In genomic region chr13:50382511-50382910, GRCh38 we compare ENCODE assay signal across 22 cellular contexts.
DNase-seq lines count a peak whose midpoint lies in the region; ATAC-seq and TF ChIP-seq lines count a peak whose summit lies in the region.
"Had no signal": no experiment of that assay in that cellular context is flagged by ENCODE, and none has a peak within 500 bp of the region (broad histone marks: within the 10 kb centered on the region; RNA-seq: fewer than 3 reads in every experiment).

No MANE protein-coding gene starts in this region.

- peaks cover 14% of the 10 kb centered on the region for H3K4me1 ChIP-seq in osteoblast (ENCODE audit: insufficient read depth, low read length)
- H3K4me1 ChIP-seq in PC-3 (ENCODE audit: insufficient read depth, low read length) = peaks cover 12% of the 10 kb centered on the region; the same call in 1 of the 2 replicates

- no peaks in the 10 kb centered on the region for H3K9me2 ChIP-seq in PC-3 (replicated peaks; ENCODE audit: low read length)

- H2AFZ ChIP-seq in osteoblast (ENCODE audit: low read length) (no peak overlapping the region), PC-3 (ENCODE audit: low read length) (no peak overlapping the region)

- DNase-seq in osteoblast (ENCODE audit: insufficient read length, low spot score, missing footprints) (peak; percentile 61), sciatic nerve (ENCODE audit: low spot score) (no peak), NCI-H1105 treated with DMSO at 0.1 percent for 48 hours (lab: John Stamatoyannopoulos, UW) (no peak), NCI-H1694 treated with DMSO at 0.1 percent for 48 hours (lab: John Stamatoyannopoulos, UW) (no peak), PC-3 (no peak)
- DNase-seq: 8988T; ACHN; BE2C; C1 segment of cervical spinal cord; CD4-positive, alpha-beta memory T cell; CD4-positive, CD25-positive, alpha-beta regulatory T cell; CD8-positive, alpha-beta memory T cell; COR-L47; DMS 273 treated with DMSO at 0.1 percent for 48 hours; DMS153; DMS53; DMS79; DND-41; EL; GDM1 had no signal

- no peak overlapping the region for H3K4me2 ChIP-seq in osteoblast (ENCODE audit: insufficient read depth, low read length)
- no peak overlapping the region for H3K4me2 ChIP-seq in PC-3 (ENCODE audit: low read length)
- H3K4me2 ChIP-seq: BLaER1 had no signal

- H3K79me2 ChIP-seq in osteoblast (ENCODE audit: insufficient read depth, low read length) = no peaks in the 10 kb centered on the region
- H3K79me2 ChIP-seq in PC-3 (ENCODE audit: low read length) = no peaks in the 10 kb centered on the region

- POLR2A ChIA-PET in PC-3 (lab: Charles Lee; ENCODE audit: unreplicated experiment) = no interaction called here

- no peak overlapping the region for H3K27ac ChIP-seq in osteoblast (ENCODE audit: low read depth, low read length)
- no peak overlapping the region for H3K27ac ChIP-seq in PC-3 (ENCODE audit: low read length)
- H3K27ac ChIP-seq: BLaER1 had no signal

- BruUV-seq in PC-3 (replicated peaks; lab: Mats Ljungman, UMichigan) = no TSS peak

- no peak overlapping the region for H3K4me3 ChIP-seq in osteoblast (ENCODE audit: insufficient read depth, low read length)
- H3K4me3 ChIP-seq in PC-3 (ENCODE audit: low read length) = no peak overlapping the region
- H3K4me3 ChIP-seq: BLaER1, GM12878 had no signal

- ATAC-seq in sciatic nerve (peak; percentile 74), PC-3 (no peak)
- ATAC-seq: GM12878 had no signal

- no peak for TF ChIP-seq CTCF in osteoblast (IDR thresholded peaks at IDR 0.05; ENCODE audit: extremely low read depth, low read depth, low read length)
- no peak for TF ChIP-seq CTCF in PC-3 (conservative IDR thresholded peaks at IDR 0.05; ENCODE audit: low read depth, low read length)

- H4K20me1 ChIP-seq in osteoblast (ENCODE audit: insufficient read depth, low read length) = no peaks in the 10 kb centered on the region
- no peaks in the 10 kb centered on the region for H4K20me1 ChIP-seq in PC-3 (ENCODE audit: low read length)
- H4K20me1 ChIP-seq: BLaER1 had no signal

- CTCF ChIA-PET in PC-3 (lab: Charles Lee) = no interaction called here

- H3K36me3 ChIP-seq in osteoblast (ENCODE audit: insufficient read depth, low read length) (no peaks in the 10 kb centered on the region), PC-3 (ENCODE audit: low read depth, low read length) (0 out of 2 replicates have a peak, but pooled peaks cover 3% of the 10 kb centered on the region)
- H3K36me3 ChIP-seq: BE2C had no signal

- H3K27me3 ChIP-seq in osteoblast (ENCODE audit: insufficient read depth, low read length) = no peaks in the 10 kb centered on the region
- no peaks in the 10 kb centered on the region for H3K27me3 ChIP-seq in PC-3 (ENCODE audit: low read length)
- H3K27me3 ChIP-seq: BE2C, BLaER1 had no signal

- H3K9ac ChIP-seq in PC-3 (ENCODE audit: low read length) = no peak overlapping the region
- H3K9ac ChIP-seq: BLaER1 had no signal

- intact Hi-C loops in sciatic nerve (cut with DNase I) = no loop called here
- intact Hi-C loops in PC-3 (cut with micrococcal nuclease) = loop anchor here (10.0 kb wide), 1 partner anchor 132 kb away; no protein-coding TSS in a partner anchor

- H3K9me3 ChIP-seq in osteoblast (ENCODE audit: low read depth, low read length) (no peaks in the 10 kb centered on the region), PC-3 (ENCODE audit: low read length) (peaks cover 5% of the 10 kb centered on the region; the same call in 1 of the 2 replicates)
- H3K9me3 ChIP-seq: BE2C had no signal

- H3F3A ChIP-seq in PC-3 (ENCODE audit: low read length, unreplicated experiment) = no peaks in the 10 kb centered on the region
